Comparison of ENCODE assay signal across 19 cellular contexts in genomic region chr7:28075674-28076358, GRCh38.
DNase-seq lines count a peak whose midpoint lies in the region; TF ChIP-seq lines count a peak whose summit lies in the region.
"Had no signal": no experiment of that assay in that cellular context is flagged by ENCODE, and none has a peak within 500 bp of the region (broad histone marks: within the 10 kb centered on the region; RNA-seq: fewer than 3 reads in every experiment).

No MANE protein-coding gene starts in this region.

- no peak overlapping the region for H2AFZ ChIP-seq in SK-N-SH (ENCODE audit: low read depth)

- H3K4me3 Mint-ChIP-seq in endothelial cell (ENCODE audit: unreplicated experiment) = no peak overlapping the region
- H3K4me3 Mint-ChIP-seq: stimulated activated memory B cell treated with anti-CD40 and anti-IgM and Interleukin-4, amounts not matched to agents 10 μg/mL and 1 μg/mL and 100 μg/mL, for 72 hours; T-helper 1 cell treated with Interleukin-12 subunit alpha and Interleukin-12 subunit beta and Interleukin-4 antibody, amounts not matched to agents 30 μg/mL and 1 μg/mL, for 36 hours had no signal

- H3K4me2 ChIP-seq in SK-N-SH = peak overlapping the region; percentile 68

- POLR2A ChIA-PET in SK-N-SH (lab: Yijun Ruan, JAX) = no interaction called here

- CTCF ChIA-PET in SK-N-SH (lab: Yijun Ruan, JAX) = interaction anchor here (0.6 to 31.3 kb wide), 6 partner anchors 14 to 665 kb away, joined by 3 to 828 read pairs (median 4); no protein-coding TSS in a partner anchor

- peak overlapping the region in 1 of 2 experiments; percentile 35; a peak in 1 of 4 replicates for H3K4me3 ChIP-seq in SK-N-SH (ENCODE audit: low read depth in 2 of 2, low read length in 1 of 2)
- no peak overlapping the region for H3K4me3 ChIP-seq in sigmoid colon
- H3K4me3 ChIP-seq in BE2C (ENCODE audit: low read depth, low read length) = no peak overlapping the region
- H3K4me3 ChIP-seq: body of pancreas, colonic mucosa had no signal

- no peak overlapping the region; the same call in 1 of the 2 replicates for H3K9ac ChIP-seq in SK-N-SH

- 60% methylated on average over 3 of the region's 3 CpGs for WGBS in SK-N-SH (ENCODE audit: low lambda C conversion rate)
- 19 to 68% methylated on average over 3 of the region's 3 CpGs for WGBS in sigmoid colon, 2 donors

- DNase-seq in NCI-H510A treated with DMSO at 0.1 percent for 48 hours (lab: John Stamatoyannopoulos, UW) (peak; percentile 8), NCI-H510A (lab: John Stamatoyannopoulos, UW) (no peak), NCI-H2107 (lab: John Stamatoyannopoulos, UW) (peak; percentile 23), SK-N-SH (no peak), sigmoid colon (no peak), BE2C (no peak), SKM-1 treated with dmso at 0.1 percent for 144 hours (lab: John Stamatoyannopoulos, UW; ENCODE audit: unreplicated experiment) (no peak), endothelial cell (ENCODE audit: low spot score) (no peak)
- DNase-seq: 8988T; activated T-cell treated with anti-CD3 and anti-CD28 coated beads, Interleukin-2, amount 50 U/mL, for 48 hours; body of pancreas; C1 segment of cervical spinal cord; colonic mucosa; NCI-H2029 treated with DMSO at 0.1 percent for 48 hours; retina; WERI-Rb-1 had no signal

- no peaks in the 10 kb centered on the region for H4K20me1 ChIP-seq in SK-N-SH (ENCODE audit: insufficient read depth)

- no peaks in the 10 kb centered on the region for H3K27me3 Mint-ChIP-seq in endothelial cell (ENCODE audit: unreplicated experiment)
- H3K27me3 Mint-ChIP-seq: stimulated activated memory B cell treated with anti-CD40 and anti-IgM and Interleukin-4, amounts not matched to agents 10 μg/mL and 1 μg/mL and 100 μg/mL, for 72 hours had no signal

- H3K4me1 Mint-ChIP-seq in endothelial cell (ENCODE audit: unreplicated experiment) = peaks cover 15% of the 10 kb centered on the region

- no peaks in the 10 kb centered on the region for H3K9me2 ChIP-seq in SK-N-SH

- no peaks in the 10 kb centered on the region for H3K79me2 ChIP-seq in SK-N-SH (ENCODE audit: insufficient read depth)

- peaks cover 13 to 37% of the 10 kb centered on the region in 2 experiments for H3K4me1 ChIP-seq in SK-N-SH (ENCODE audit: control insufficient read depth in 1 of 2, insufficient read depth in 2 of 2, low read depth in 1 of 2, low read length in 1 of 2)
- H3K4me1 ChIP-seq in sigmoid colon = peaks cover 0 to 79% (median 45%) of the 10 kb centered on the region in 4 donors
- peaks cover 39% of the 10 kb centered on the region for H3K4me1 ChIP-seq in BE2C
- H3K4me1 ChIP-seq: body of pancreas, colonic mucosa had no signal

- TF ChIP-seq EP300 in SK-N-SH (IDR thresholded peaks at IDR 0.05; ENCODE audit: borderline replicate concordance in 1 of 2, low read depth in 1 of 2, low read length in 1 of 2) = 0 out of 4 replicates have a peak, but pooled peaks of 1 of the 2 experiments have one; percentile 9
- TF ChIP-seq EP300 in sigmoid colon (IDR thresholded peaks at IDR 0.05) = no peak

- no peak overlapping the region for H3K27ac Mint-ChIP-seq in endothelial cell (ENCODE audit: unreplicated experiment)
- H3K27ac Mint-ChIP-seq: activated naive CD4-positive, alpha-beta T cell treated with anti-CD3 and anti-CD28 coated beads, Interleukin-2, amount 50 U/mL, for 72 hours; stimulated activated memory B cell treated with anti-CD40 and anti-IgM and Interleukin-4, amounts not matched to agents 10 μg/mL and 1 μg/mL and 100 μg/mL, for 72 hours; T-helper 1 cell treated with Interleukin-12 subunit alpha and Interleukin-12 subunit beta and Interleukin-4 antibody, amounts not matched to agents 30 μg/mL and 1 μg/mL, for 36 hours had no signal

- TF ChIP-seq RAD21 in SK-N-SH (IDR thresholded peaks at IDR 0.05; ENCODE audit: low read length) = no peak

- no peaks in the 10 kb centered on the region for H3K36me3 ChIP-seq in SK-N-SH (replicated peaks in 1 of 2; ENCODE audit: control insufficient read depth in 1 of 2, insufficient read depth in 2 of 2, low read length in 1 of 2)
- no peaks in the 10 kb centered on the region for H3K36me3 ChIP-seq in sigmoid colon
- no peaks in the 10 kb centered on the region for H3K36me3 ChIP-seq in BE2C
- H3K36me3 ChIP-seq: colonic mucosa, WERI-Rb-1 had no signal

- peaks cover 22% of the 10 kb centered on the region for H3F3A ChIP-seq in SK-N-SH (replicated peaks; ENCODE audit: insufficient read depth)

- no peak for TF ChIP-seq POLR2A in sigmoid colon (IDR thresholded peaks at IDR 0.05)

- no peaks in the 10 kb centered on the region for H3K27me3 ChIP-seq in SK-N-SH (ENCODE audit: insufficient read depth)
- no peaks in the 10 kb centered on the region for H3K27me3 ChIP-seq in sigmoid colon
- H3K27me3 ChIP-seq in BE2C = no peaks in the 10 kb centered on the region
- H3K27me3 ChIP-seq: body of pancreas, colonic mucosa had no signal

- TF ChIP-seq CTCF in SK-N-SH (IDR thresholded peaks at IDR 0.05) = no peak
- no peak for TF ChIP-seq CTCF in sigmoid colon (IDR thresholded peaks at IDR 0.05)
- no peak for TF ChIP-seq CTCF in BE2C (IDR thresholded peaks at IDR 0.05; ENCODE audit: low read depth, low read length)
- TF ChIP-seq CTCF in endothelial cell (IDR thresholded peaks at IDR 0.05; ENCODE audit: unreplicated experiment) = no peak

- H3K9me3 Mint-ChIP-seq in endothelial cell (ENCODE audit: unreplicated experiment) = no peaks in the 10 kb centered on the region
- H3K9me3 Mint-ChIP-seq: activated naive CD4-positive, alpha-beta T cell treated with anti-CD3 and anti-CD28 coated beads, Interleukin-2, amount 50 U/mL, for 72 hours; stimulated activated memory B cell treated with anti-CD40 and anti-IgM and Interleukin-4, amounts not matched to agents 10 μg/mL and 1 μg/mL and 100 μg/mL, for 72 hours; T-helper 1 cell treated with Interleukin-12 subunit alpha and Interleukin-12 subunit beta and Interleukin-4 antibody, amounts not matched to agents 30 μg/mL and 1 μg/mL, for 36 hours had no signal

- H3K36me3 Mint-ChIP-seq in endothelial cell (ENCODE audit: low read depth, unreplicated experiment) = no peaks in the 10 kb centered on the region
- H3K36me3 Mint-ChIP-seq: activated naive CD4-positive, alpha-beta T cell treated with anti-CD3 and anti-CD28 coated beads, Interleukin-2, amount 50 U/mL, for 72 hours had no signal

- intact Hi-C loops in sigmoid colon (cut with DNase I) = loop anchor here (5.0 kb wide), 1 partner anchor 39 kb away; no protein-coding TSS in a partner anchor

- H3K9me3 ChIP-seq in SK-N-SH = no peaks in the 10 kb centered on the region
- H3K9me3 ChIP-seq in sigmoid colon = no peaks in the 10 kb centered on the region
- H3K9me3 ChIP-seq in BE2C = no peaks in the 10 kb centered on the region
- H3K9me3 ChIP-seq: body of pancreas, colonic mucosa had no signal

- H3K27ac ChIP-seq in SK-N-SH (ENCODE audit: low read depth in 2 of 2, low read length in 1 of 2) = peak overlapping the region; percentile 69 to 96
- peak overlapping the region in 3 of 4 donors; percentile 19 to 53 (median 45) for H3K27ac ChIP-seq in sigmoid colon
- H3K27ac ChIP-seq: body of pancreas, colonic mucosa, WERI-Rb-1 had no signal

TF ChIP-seq in SK-N-SH, 30 proteins besides CTCF, POLR2A, EP300 and RAD21:
- TF ChIP-seq TCF12 (IDR thresholded peaks at IDR 0.05) (peak; percentile 21; the same call in 1 of the 2 replicates), MEF2A (IDR thresholded peaks at IDR 0.05; ENCODE audit: borderline replicate concordance, low read depth) (peak; percentile 29; the same call in 1 of the 2 replicates), TEAD4 (IDR thresholded peaks at IDR 0.05; ENCODE audit: borderline replicate concordance, insufficient read depth) (0 out of 2 replicates have a peak, but pooled peaks have one; percentile 16), RCOR1 (IDR thresholded peaks at IDR 0.05; ENCODE audit: low read length) (no peak)
- TF ChIP-seq, protein P1, sequence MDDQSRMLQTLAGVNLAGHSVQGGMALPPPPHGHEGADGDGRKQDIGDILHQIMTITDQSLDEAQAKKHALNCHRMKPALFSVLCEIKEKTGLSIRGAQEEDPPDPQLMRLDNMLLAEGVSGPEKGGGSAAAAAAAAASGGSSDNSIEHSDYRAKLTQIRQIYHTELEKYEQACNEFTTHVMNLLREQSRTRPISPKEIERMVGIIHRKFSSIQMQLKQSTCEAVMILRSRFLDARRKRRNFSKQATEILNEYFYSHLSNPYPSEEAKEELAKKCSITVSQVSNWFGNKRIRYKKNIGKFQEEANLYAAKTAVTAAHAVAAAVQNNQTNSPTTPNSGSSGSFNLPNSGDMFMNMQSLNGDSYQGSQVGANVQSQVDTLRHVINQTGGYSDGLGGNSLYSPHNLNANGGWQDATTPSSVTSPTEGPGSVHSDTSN (IDR thresholded peaks at IDR 0.05) = peak; percentile 69

Comparison
In these comparisons a context has a peak if more than half of its experiments do, and no peak if none do; other contexts are left out.
1. DNase-seq: peak in NCI-H510A treated with DMSO at 0.1 percent for 48 hours (single experiment) and NCI-H2107 (single experiment); none in NCI-H510A (single experiment), SK-N-SH (single experiment), sigmoid colon (single experiment), BE2C (single experiment), SKM-1 treated with dmso at 0.1 percent for 144 hours (single experiment) and endothelial cell (single experiment).